Comparison of ENCODE assay signal across 13 cellular contexts in genomic region chr16:72850863-72851262, GRCh38.
DNase-seq lines count a peak whose midpoint lies in the region; ATAC-seq, FAIRE-seq and TF ChIP-seq lines count a peak whose summit lies in the region.
"Had no signal": no experiment of that assay in that cellular context is flagged by ENCODE, and none has a peak within 500 bp of the region (broad histone marks: within the 10 kb centered on the region; RNA-seq: fewer than 3 reads in every experiment).

No MANE protein-coding gene starts in this region.

- TF ChIP-seq CTCF in A549 (IDR thresholded peaks at IDR 0.05): no peak
- no peak for TF ChIP-seq CTCF in fibroblast of pulmonary artery (IDR thresholded peaks at IDR 0.05; ENCODE audit: low read length, missing control alignments)
- TF ChIP-seq CTCF in psoas muscle (IDR thresholded peaks at IDR 0.05): no peak

- intact Hi-C loops in psoas muscle (cut with DNase I): no loop called here
- intact Hi-C loops in activated T-helper 2 cell treated with anti-CD3 and anti-CD28 coated beads, Interferon-gamma antibody, Interleukin-2, Interleukin-4, amounts not matched to agents 10 μg/mL and 5 μg/mL and 100 μg/mL, durations not matched to agents 14 hours and 24 hours and 36 hours (cut with micrococcal nuclease): no loop called here

- no peaks in the 10 kb centered on the region for H3K36me3 ChIP-seq in psoas muscle (ENCODE audit: insufficient read depth in 1 of 2, low read depth in 1 of 2)

- H3K27ac ChIP-seq in A549: peak overlapping the region; percentile 23 to 97; a peak in 4 of 6 replicates
- H3K27ac ChIP-seq in psoas muscle: peak overlapping the region; percentile 43
- H3K27ac ChIP-seq: SK-N-MC had no signal

- no peak for TF ChIP-seq POLR2A in A549 (IDR thresholded peaks at IDR 0.05; ENCODE audit: low read length)

- peaks cover 15% of the 10 kb centered on the region for H3K4me1 Mint-ChIP-seq in activated T-helper 2 cell treated with anti-CD3 and anti-CD28 coated beads, Interferon-gamma antibody, Interleukin-2, Interleukin-4, amounts not matched to agents 10 μg/mL and 5 μg/mL and 100 μg/mL, durations not matched to agents 14 hours and 24 hours and 36 hours (ENCODE audit: low read depth)

- 90% methylated on average over 6 of the region's 6 CpGs for WGBS in A549 (ENCODE audit: missing lambda C conversion rate)
- 36 to 53% (median 41%) methylated on average over 6 of the region's 6 CpGs for WGBS in psoas muscle, 3 donors

- TF ChIP-seq EP300 in A549 (IDR thresholded peaks at IDR 0.05): no peak

- no peaks in the 10 kb centered on the region for H3K27me3 ChIP-seq in psoas muscle (ENCODE audit: insufficient read depth in 3 of 3, low read length in 2 of 3)

- peaks cover 16% of the 10 kb centered on the region for H3K27me3 Mint-ChIP-seq in activated T-helper 2 cell treated with anti-CD3 and anti-CD28 coated beads, Interferon-gamma antibody, Interleukin-2, Interleukin-4, amounts not matched to agents 10 μg/mL and 5 μg/mL and 100 μg/mL, durations not matched to agents 14 hours and 24 hours and 36 hours (ENCODE audit: low read depth)

- DNase-seq in A549 (ENCODE audit: low read depth in 1 of 2, low spot score in 1 of 2) (no peak), NCI-H1694 treated with DMSO at 0.1 percent for 48 hours (lab: John Stamatoyannopoulos, UW) (peak; percentile 10), fibroblast of pulmonary artery (ENCODE audit: low read depth) (peak; percentile 55), psoas muscle (no peak), SKM-1 (lab: John Stamatoyannopoulos, UW; ENCODE audit: unreplicated experiment) (no peak), NCI-H187 treated with DMSO at 0.1 percent for 48 hours (lab: John Stamatoyannopoulos, UW) (no peak)
- no peak for DNase-seq in activated T-helper 2 cell treated with anti-CD3 and anti-CD28 coated beads, Interferon-gamma antibody, Interleukin-2, Interleukin-4, amounts not matched to agents 10 μg/mL and 5 μg/mL and 100 μg/mL, durations not matched to agents 14 hours and 24 hours and 36 hours (ENCODE audit: low spot score)
- DNase-seq: NCI-H2107 had no signal

- H3K4me3 Mint-ChIP-seq in activated T-helper 2 cell treated with anti-CD3 and anti-CD28 coated beads, Interferon-gamma antibody, Interleukin-2, Interleukin-4, amounts not matched to agents 10 μg/mL and 5 μg/mL and 100 μg/mL, durations not matched to agents 14 hours and 24 hours and 36 hours (ENCODE audit: low read depth): no peak overlapping the region

- CTCF ChIA-PET in A549 (lab: Yijun Ruan, JAX): interaction anchor here (0.5 to 4.2 kb wide), 3 partner anchors 18 to 1257 kb away, joined by 3 to 30 read pairs (median 5); no protein-coding TSS in a partner anchor

- ATAC-seq in A549 (no peak), psoas muscle (no peak), GM19351 (IDR thresholded peaks at IDR 0.05; ENCODE audit: unreplicated experiment) (no peak)

- H3K9me3 Mint-ChIP-seq in activated T-helper 2 cell treated with anti-CD3 and anti-CD28 coated beads, Interferon-gamma antibody, Interleukin-2, Interleukin-4, amounts not matched to agents 10 μg/mL and 5 μg/mL and 100 μg/mL, durations not matched to agents 14 hours and 24 hours and 36 hours: no peaks in the 10 kb centered on the region

- H3K4me2 ChIP-seq in A549: no peak overlapping the region

- no peak for TF ChIP-seq RAD21 in A549 (conservative IDR thresholded peaks at IDR 0.05 in 1 of 2, IDR thresholded peaks at IDR 0.05 in 1 of 2)

- POLR2A ChIA-PET in A549 (lab: Yijun Ruan, JAX): no interaction called here

- H3K4me3 ChIP-seq in A549: no peak overlapping the region
- no peak overlapping the region for H3K4me3 ChIP-seq in fibroblast of pulmonary artery (replicated peaks; ENCODE audit: low read depth, low read length)
- H3K4me3 ChIP-seq in psoas muscle: no peak overlapping the region
- H3K4me3 ChIP-seq: SK-N-MC, skin epidermis had no signal

- no peak overlapping the region for H3K27ac Mint-ChIP-seq in activated T-helper 2 cell treated with anti-CD3 and anti-CD28 coated beads, Interferon-gamma antibody, Interleukin-2, Interleukin-4, amounts not matched to agents 10 μg/mL and 5 μg/mL and 100 μg/mL, durations not matched to agents 14 hours and 24 hours and 36 hours

- H3K9me3 ChIP-seq in A549 (no peaks in the 10 kb centered on the region), psoas muscle (no peaks in the 10 kb centered on the region)

- peaks cover 50% of the 10 kb centered on the region for H3K4me1 ChIP-seq in A549
- H3K4me1 ChIP-seq in psoas muscle: peaks cover 48% of the 10 kb centered on the region

- FAIRE-seq in A549 (lab: Jason Lieb, UNC): no peak
- FAIRE-seq: GM12891, H54 had no signal

- no peaks in the 10 kb centered on the region for H3K36me3 Mint-ChIP-seq in activated T-helper 2 cell treated with anti-CD3 and anti-CD28 coated beads, Interferon-gamma antibody, Interleukin-2, Interleukin-4, amounts not matched to agents 10 μg/mL and 5 μg/mL and 100 μg/mL, durations not matched to agents 14 hours and 24 hours and 36 hours (ENCODE audit: low read depth)

TF ChIP-seq in A549, 52 proteins besides CTCF, POLR2A, EP300 and RAD21:
- TF ChIP-seq JUN (IDR thresholded peaks at IDR 0.05) (no peak), HOXB5 (CRISPR knock-in tag; IDR thresholded peaks at IDR 0.05) (no peak), HOXB13 (CRISPR knock-in tag; IDR thresholded peaks at IDR 0.05; ENCODE audit: low read depth) (no peak), TP53 (CRISPR knock-in tag; IDR thresholded peaks at IDR 0.05) (no peak), FOXS1 (CRISPR knock-in tag; IDR thresholded peaks at IDR 0.05) (no peak), CHD4 (IDR thresholded peaks at IDR 0.05; ENCODE audit: borderline replicate concordance) (no peak), HEYL (CRISPR knock-in tag; IDR thresholded peaks at IDR 0.05) (no peak), PBX3 (IDR thresholded peaks at IDR 0.05) (no peak), CBX8 (IDR thresholded peaks at IDR 0.05) (no peak), BHLHE40 (IDR thresholded peaks at IDR 0.05; ENCODE audit: low read depth, low read length) (no peak), HDAC2 (IDR thresholded peaks at IDR 0.05) (no peak), BCL3 (IDR thresholded peaks at IDR 0.05) (no peak)
- TF ChIP-seq, protein P1, sequence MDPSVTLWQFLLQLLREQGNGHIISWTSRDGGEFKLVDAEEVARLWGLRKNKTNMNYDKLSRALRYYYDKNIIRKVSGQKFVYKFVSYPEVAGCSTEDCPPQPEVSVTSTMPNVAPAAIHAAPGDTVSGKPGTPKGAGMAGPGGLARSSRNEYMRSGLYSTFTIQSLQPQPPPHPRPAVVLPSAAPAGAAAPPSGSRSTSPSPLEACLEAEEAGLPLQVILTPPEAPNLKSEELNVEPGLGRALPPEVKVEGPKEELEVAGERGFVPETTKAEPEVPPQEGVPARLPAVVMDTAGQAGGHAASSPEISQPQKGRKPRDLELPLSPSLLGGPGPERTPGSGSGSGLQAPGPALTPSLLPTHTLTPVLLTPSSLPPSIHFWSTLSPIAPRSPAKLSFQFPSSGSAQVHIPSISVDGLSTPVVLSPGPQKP (IDR thresholded peaks at IDR 0.05; ENCODE audit: low read depth, low read length): no peak

Comparison
In these comparisons a context has a peak if more than half of its experiments do, and no peak if none do; other contexts are left out.
1. DNase-seq: peak in NCI-H1694 treated with DMSO at 0.1 percent for 48 hours (single experiment) and fibroblast of pulmonary artery (single experiment); none in A549 (0 of 2), psoas muscle (0 of 2), SKM-1 (single experiment), NCI-H187 treated with DMSO at 0.1 percent for 48 hours (single experiment) and activated T-helper 2 cell treated with anti-CD3 and anti-CD28 coated beads, Interferon-gamma antibody, Interleukin-2, Interleukin-4, amounts not matched to agents 10 μg/mL and 5 μg/mL and 100 μg/mL, durations not matched to agents 14 hours and 24 hours and 36 hours (single experiment).